1 cellular context compared by ENCODE assay signal in genomic region chr2:132438650-132439030, GRCh38.
TF ChIP-seq lines count a peak whose summit lies in the region.

No MANE protein-coding gene starts in this region.

TF ChIP-seq in WTC11, 78 proteins besides CTCF, POLR2A, EP300 and RAD21 (continued from another document):
- TF ChIP-seq, protein P1, sequence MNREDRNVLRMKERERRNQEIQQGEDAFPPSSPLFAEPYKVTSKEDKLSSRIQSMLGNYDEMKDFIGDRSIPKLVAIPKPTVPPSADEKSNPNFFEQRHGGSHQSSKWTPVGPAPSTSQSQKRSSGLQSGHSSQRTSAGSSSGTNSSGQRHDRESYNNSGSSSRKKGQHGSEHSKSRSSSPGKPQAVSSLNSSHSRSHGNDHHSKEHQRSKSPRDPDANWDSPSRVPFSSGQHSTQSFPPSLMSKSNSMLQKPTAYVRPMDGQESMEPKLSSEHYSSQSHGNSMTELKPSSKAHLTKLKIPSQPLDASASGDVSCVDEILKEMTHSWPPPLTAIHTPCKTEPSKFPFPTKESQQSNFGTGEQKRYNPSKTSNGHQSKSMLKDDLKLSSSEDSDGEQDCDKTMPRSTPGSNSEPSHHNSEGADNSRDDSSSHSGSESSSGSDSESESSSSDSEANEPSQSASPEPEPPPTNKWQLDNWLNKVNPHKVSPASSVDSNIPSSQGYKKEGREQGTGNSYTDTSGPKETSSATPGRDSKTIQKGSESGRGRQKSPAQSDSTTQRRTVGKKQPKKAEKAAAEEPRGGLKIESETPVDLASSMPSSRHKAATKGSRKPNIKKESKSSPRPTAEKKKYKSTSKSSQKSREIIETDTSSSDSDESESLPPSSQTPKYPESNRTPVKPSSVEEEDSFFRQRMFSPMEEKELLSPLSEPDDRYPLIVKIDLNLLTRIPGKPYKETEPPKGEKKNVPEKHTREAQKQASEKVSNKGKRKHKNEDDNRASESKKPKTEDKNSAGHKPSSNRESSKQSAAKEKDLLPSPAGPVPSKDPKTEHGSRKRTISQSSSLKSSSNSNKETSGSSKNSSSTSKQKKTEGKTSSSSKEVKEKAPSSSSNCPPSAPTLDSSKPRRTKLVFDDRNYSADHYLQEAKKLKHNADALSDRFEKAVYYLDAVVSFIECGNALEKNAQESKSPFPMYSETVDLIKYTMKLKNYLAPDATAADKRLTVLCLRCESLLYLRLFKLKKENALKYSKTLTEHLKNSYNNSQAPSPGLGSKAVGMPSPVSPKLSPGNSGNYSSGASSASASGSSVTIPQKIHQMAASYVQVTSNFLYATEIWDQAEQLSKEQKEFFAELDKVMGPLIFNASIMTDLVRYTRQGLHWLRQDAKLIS (CRISPR knock-in tag; IDR thresholded peaks at IDR 0.05; ENCODE audit: borderline replicate concordance): no peak
- no peak for TF ChIP-seq ELF4 (CRISPR knock-in tag; IDR thresholded peaks at IDR 0.05; ENCODE audit: low read depth)
- no peak for TF ChIP-seq ATF6 (CRISPR knock-in tag; IDR thresholded peaks at IDR 0.05)
